ENCODE assay signal across 8 cellular contexts in the genomic region with DNA sequence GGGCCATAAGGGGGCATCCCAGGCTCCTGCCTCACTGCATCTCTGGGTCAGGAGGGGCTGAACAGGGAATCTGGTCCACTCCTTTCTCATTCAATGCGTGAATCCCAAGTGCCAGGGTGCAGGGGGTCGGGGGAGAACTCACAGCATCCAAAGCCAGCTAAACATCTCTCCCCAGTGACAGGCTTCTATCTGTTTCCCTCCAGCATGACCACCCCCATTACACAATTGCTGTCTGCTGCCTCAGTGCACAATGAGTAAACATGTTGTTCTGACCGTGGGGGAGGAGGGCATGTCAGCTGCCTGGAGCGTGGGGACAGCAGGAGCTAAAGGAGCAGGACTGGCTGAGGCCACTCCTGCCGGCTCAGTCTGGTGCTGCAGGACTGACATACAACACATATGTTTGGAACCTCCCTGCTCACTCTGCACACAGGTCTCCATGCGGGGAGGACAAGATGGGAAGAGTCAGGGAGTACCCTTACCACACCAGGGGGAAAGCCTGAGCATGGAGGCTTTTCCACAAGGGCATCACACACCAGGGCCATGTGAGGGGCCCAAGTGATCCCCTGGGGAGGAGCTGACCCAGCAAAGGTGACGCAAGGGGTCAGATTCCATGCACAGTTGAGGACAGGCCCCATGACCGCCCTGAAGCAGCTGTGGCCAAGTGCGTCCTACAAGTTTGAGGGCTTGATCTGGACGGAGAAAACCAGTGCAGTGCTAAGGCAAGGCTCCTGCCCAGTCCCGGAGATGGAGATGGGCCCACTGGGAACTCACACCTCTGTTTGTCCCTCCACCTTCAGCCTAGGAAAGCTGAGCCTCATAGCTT. TPM values are rescaled to one million over a fixed set of nuclear protein-coding genes. Genes with fewer than 3 reads are reported as not detected.
DNase-seq lines count a peak whose midpoint lies in the region; ATAC-seq and TF ChIP-seq lines count a peak whose summit lies in the region.

No MANE protein-coding gene starts in this region.

- no peaks in the 10 kb centered on the region for H3K27me3 Mint-ChIP-seq in CD8-positive, alpha-beta memory T cell

- TF ChIP-seq POLR2A in Peyer's patch (IDR thresholded peaks at IDR 0.05): no peak

- peaks cover 0 to 5% (median 0%) of the 10 kb centered on the region in 3 donors for H3K36me3 Mint-ChIP-seq in CD8-positive, alpha-beta memory T cell

- peaks cover 16 to 23% (median 18%) of the 10 kb centered on the region in 3 donors for H3K4me1 Mint-ChIP-seq in CD8-positive, alpha-beta memory T cell

- no peak for DNase-seq in CD8-positive, alpha-beta memory T cell
- DNase-seq in Peyer's patch (peak in 2 of 3 donors; percentile 68 to 75), fibroblast of the aortic adventitia (ENCODE audit: low read depth) (no peak), omental fat pad (ENCODE audit: low spot score) (peak; percentile 24), NCI-H1048 (lab: John Stamatoyannopoulos, UW) (no peak), DMS79 treated with DMSO at 0.1 percent for 48 hours (lab: John Stamatoyannopoulos, UW) (no peak)

- H3K9me3 ChIP-seq in CD8-positive, alpha-beta memory T cell (ENCODE audit: low read length): no peaks in the 10 kb centered on the region
- no peaks in the 10 kb centered on the region for H3K9me3 ChIP-seq in Peyer's patch

- peaks cover 11% of the 10 kb centered on the region for H3K4me1 ChIP-seq in CD8-positive, alpha-beta memory T cell (ENCODE audit: insufficient read depth, low read length)
- peaks cover 3 to 57% (median 16%) of the 10 kb centered on the region in 4 donors for H3K4me1 ChIP-seq in Peyer's patch

- no peaks in the 10 kb centered on the region for H3K9me3 Mint-ChIP-seq in CD8-positive, alpha-beta memory T cell

- CTCF ChIA-PET in CD8-positive, alpha-beta memory T cell (lab: Charles Lee): interaction anchor here (0.6 to 7.0 kb wide), 4 partner anchors 10 to 271 kb away, joined by 3 to 70 read pairs (median 5); a partner anchor contains a TSS

- POLR2A ChIA-PET in CD8-positive, alpha-beta memory T cell (lab: Charles Lee): no interaction called here

- peak in 3 of 6 experiments; percentile 32 to 42 (median 34) for TF ChIP-seq CTCF in Peyer's patch (IDR thresholded peaks at IDR 0.05)
- TF ChIP-seq CTCF in fibroblast of the aortic adventitia (IDR thresholded peaks at IDR 0.05; ENCODE audit: insufficient read depth, low read length): peak; percentile 36
- no peak for TF ChIP-seq CTCF in omental fat pad (IDR thresholded peaks at IDR 0.05)

- H3K27ac ChIP-seq in CD8-positive, alpha-beta memory T cell (ENCODE audit: low read depth, low read length): no peak overlapping the region
- peak overlapping the region; percentile 77 to 94 (median 92) for H3K27ac ChIP-seq in Peyer's patch

- peak overlapping the region in 2 of 7 donors; percentile 32 to 64 for H3K4me3 Mint-ChIP-seq in CD8-positive, alpha-beta memory T cell

- H3K27ac Mint-ChIP-seq in CD8-positive, alpha-beta memory T cell: peak overlapping the region in 5 of 8 donors; percentile 43 to 78 (median 58)

- no peak overlapping the region for H3K4me3 ChIP-seq in CD8-positive, alpha-beta memory T cell (ENCODE audit: low read length)
- H3K4me3 ChIP-seq in Peyer's patch: peak overlapping the region; percentile 9 to 65 (median 52)
- H3K4me3 ChIP-seq in fibroblast of the aortic adventitia (ENCODE audit: low read depth, low read length): peak overlapping the region; percentile 88

- ATAC-seq in omental fat pad (ENCODE audit: low FRiP score): no peak
- ATAC-seq in HG03432 (IDR thresholded peaks at IDR 0.05; ENCODE audit: unreplicated experiment): no peak
- no peak for ATAC-seq in GM18517 (IDR thresholded peaks at IDR 0.05; ENCODE audit: unreplicated experiment)

- H3K36me3 ChIP-seq in CD8-positive, alpha-beta memory T cell (ENCODE audit: insufficient read depth, low read length): no peaks in the 10 kb centered on the region
- no peaks in the 10 kb centered on the region for H3K36me3 ChIP-seq in Peyer's patch

- no peaks in the 10 kb centered on the region for H3K27me3 ChIP-seq in CD8-positive, alpha-beta memory T cell (ENCODE audit: insufficient read depth, low read length, poor library complexity, severe bottlenecking)
- no peaks in the 10 kb centered on the region for H3K27me3 ChIP-seq in Peyer's patch

RNA-seq across cellular contexts. Expression of a gene that starts 1.4 kb away (rescaled TPM):
- total RNA-seq in CD8-positive, alpha-beta memory T cell: 1 to 10 TPM; 2.1 to 5.6 TPM
- polyA plus RNA-seq in CD8-positive, alpha-beta memory T cell: 0.35 TPM
- total RNA-seq in Peyer's patch (100 to 1,000 TPM in 3 of 4 donors, 10 to 100 TPM in 1; 29.2 to 274 (median 154) TPM), fibroblast of the aortic adventitia (ENCODE audit: low replicate concordance) (60.5 and 77.4 TPM in 2 replicates), omental fat pad (100 to 1,000 TPM in 3 of 4 donors, 10 to 100 TPM in 1; 97.7 to 444 (median 154) TPM)

RNA-seq across cellular contexts. Expression of a gene that starts 27.9 kb away (rescaled TPM):
- total RNA-seq in CD8-positive, alpha-beta memory T cell: 10 to 100 TPM; 40.1 to 43.3 TPM
- 63.0 TPM for polyA plus RNA-seq in CD8-positive, alpha-beta memory T cell
- total RNA-seq in Peyer's patch (10 to 100 TPM; 27.8 to 38.7 (median 34.8) TPM), fibroblast of the aortic adventitia (ENCODE audit: low replicate concordance) (27.1 and 33.0 TPM in 2 replicates), omental fat pad (10 to 100 TPM; 31.5 to 42.3 (median 36.3) TPM)

RNA-seq across cellular contexts. Expression of a gene that starts 45.0 kb away (rescaled TPM):
- 100 to 1,000 TPM; 644 to 660 TPM for total RNA-seq in CD8-positive, alpha-beta memory T cell
- polyA plus RNA-seq in CD8-positive, alpha-beta memory T cell: 114 TPM
- total RNA-seq in Peyer's patch: 100 to 1,000 TPM; 234 to 531 (median 250) TPM
- total RNA-seq in fibroblast of the aortic adventitia (ENCODE audit: low replicate concordance): 1,016 and 1,876 TPM in 2 replicates
- 100 to 1,000 TPM; 449 to 633 (median 553) TPM for total RNA-seq in omental fat pad

RNA-seq across cellular contexts. Expression of a gene that starts 46.2 kb away (rescaled TPM):
- total RNA-seq in CD8-positive, alpha-beta memory T cell: 1 to 10 TPM; 1.5 to 1.6 TPM
- polyA plus RNA-seq in CD8-positive, alpha-beta memory T cell: 8.9 TPM
- total RNA-seq in Peyer's patch (100 to 1,000 TPM in 2 of 4 donors, 10 to 100 TPM in 2; 68.5 to 191 (median 128) TPM), fibroblast of the aortic adventitia (ENCODE audit: low replicate concordance) (723 and 2,626 TPM in 2 replicates), omental fat pad (100 to 1,000 TPM; 246 to 902 (median 719) TPM)

RNA-seq across cellular contexts. Expression of a gene that starts 52.0 kb away (rescaled TPM):
- under 1 TPM; 0.48 to 1.00 TPM for total RNA-seq in CD8-positive, alpha-beta memory T cell
- 0.76 TPM for polyA plus RNA-seq in CD8-positive, alpha-beta memory T cell
- 10 to 100 TPM in 3 of 4 donors, not detected in 1; 13.3 to 55.0 (median 34.5) TPM for total RNA-seq in Peyer's patch
- 0.09 TPM in 1 of 2 replicates, not detected in the other for total RNA-seq in fibroblast of the aortic adventitia (ENCODE audit: low replicate concordance)
- total RNA-seq in omental fat pad: not detected

Comparison
In these comparisons a context has a peak if more than half of its experiments do, and no peak if none do; other contexts are left out.
1. DNase-seq: peak in Peyer's patch (2 of 3) and omental fat pad (single experiment); none in CD8-positive, alpha-beta memory T cell (0 of 5), fibroblast of the aortic adventitia (single experiment), NCI-H1048 (single experiment) and DMS79 treated with DMSO at 0.1 percent for 48 hours (single experiment).